2 cellular contexts compared by ENCODE assay signal in genomic region chr10:17722317-17723014, GRCh38. TPM values are rescaled to one million over a fixed set of nuclear protein-coding genes. Genes with fewer than 3 reads are reported as not detected.
"Had no signal": no experiment of that assay in that cellular context is flagged by ENCODE, and none has a peak within 500 bp of the region (broad histone marks: within the 10 kb centered on the region; RNA-seq: fewer than 3 reads in every experiment).

No MANE protein-coding gene starts in this region.

RNA-seq across cellular contexts. Expression of gene TMEM236, which starts 29.5 kb away (rescaled TPM):
- total RNA-seq: ascending aorta, cardiac muscle cell had no signal
